16 cellular contexts compared by ENCODE assay signal in genomic region chr4:73205482-73205881, GRCh38. TPM values are rescaled to one million over a fixed set of nuclear protein-coding genes. Genes with fewer than 3 reads are reported as not detected.
A peak's percentile ranks its signal among the peaks of the same experiment; 100 is the strongest.
DNase-seq lines count a peak whose midpoint lies in the region; ATAC-seq, FAIRE-seq and TF ChIP-seq lines count a peak whose summit lies in the region.
"Had no signal": no experiment of that assay in that cellular context is flagged by ENCODE, and none has a peak within 500 bp of the region (broad histone marks: within the 10 kb centered on the region; RNA-seq: fewer than 3 reads in every experiment).

No MANE protein-coding gene starts in this region.

- H2AFZ ChIP-seq in keratinocyte (ENCODE audit: control insufficient read depth, low read length): no peak overlapping the region

- no peak overlapping the region for H3K4me2 ChIP-seq in keratinocyte (ENCODE audit: control insufficient read depth, extremely low read depth, insufficient read depth, low read depth, low read length)
- H3K4me2 ChIP-seq: BLaER1 treated with 17β-estradiol and CSF1 and Interleukin-3, amounts not matched to agents 10 nM and 100 nM had no signal

- H3K9me3 ChIP-seq in keratinocyte (ENCODE audit: control insufficient read depth, low read depth, low read length): no peaks in the 10 kb centered on the region

- H3K27me3 ChIP-seq in keratinocyte (ENCODE audit: control insufficient read depth, extremely low read depth, insufficient read depth, low read length): no peaks in the 10 kb centered on the region
- H3K27me3 ChIP-seq: BLaER1 treated with 17β-estradiol and CSF1 and Interleukin-3, amounts not matched to agents 10 nM and 100 nM had no signal

- peaks cover 9% of the 10 kb centered on the region for H3K4me1 ChIP-seq in keratinocyte (ENCODE audit: control insufficient read depth, extremely low read depth, insufficient read depth, low read length)

- H3K4me3 Mint-ChIP-seq in activated naive CD4-positive, alpha-beta T cell treated with anti-CD3 and anti-CD28 coated beads, Interleukin-2, amount 50 U/mL, for 24 hours: peak overlapping the region; percentile 33
- no peak overlapping the region for H3K4me3 Mint-ChIP-seq in WTC11
- H3K4me3 Mint-ChIP-seq: B cell; CD8-positive, alpha-beta T cell; H9 had no signal

- no peak overlapping the region for H3K4me3 ChIP-seq in keratinocyte (ENCODE audit: control insufficient read depth in 2 of 3, extremely low read depth in 1 of 3, insufficient read depth in 2 of 3, low read depth in 1 of 3, low read length in 3 of 3)

- CTCF ChIA-PET in WTC11 (lab: Charles Lee): no interaction called here

- H3K27ac Mint-ChIP-seq in activated naive CD4-positive, alpha-beta T cell treated with anti-CD3 and anti-CD28 coated beads, Interleukin-2, amount 50 U/mL, for 24 hours: no peak overlapping the region
- H3K27ac Mint-ChIP-seq in activated naive CD4-positive, alpha-beta T cell treated with anti-CD3 and anti-CD28 coated beads, Interleukin-2, amount 50 U/mL, for 72 hours: no peak overlapping the region
- H3K27ac Mint-ChIP-seq in WTC11: 0 out of 2 replicates have a peak overlapping the region, but pooled peaks have one; percentile 1
- H3K27ac Mint-ChIP-seq: B cell had no signal

- H3K27ac ChIP-seq in keratinocyte (ENCODE audit: control insufficient read depth, insufficient read depth, low read length): no peak overlapping the region
- H3K27ac ChIP-seq: BLaER1 treated with 17β-estradiol and CSF1 and Interleukin-3, amounts not matched to agents 10 nM and 100 nM had no signal

- H3K9me3 Mint-ChIP-seq in activated naive CD4-positive, alpha-beta T cell treated with anti-CD3 and anti-CD28 coated beads, Interleukin-2, amount 50 U/mL, for 24 hours: peaks cover 10% of the 10 kb centered on the region
- H3K9me3 Mint-ChIP-seq in activated naive CD4-positive, alpha-beta T cell treated with anti-CD3 and anti-CD28 coated beads, Interleukin-2, amount 50 U/mL, for 72 hours: peaks cover 4 to 14% of the 10 kb centered on the region in 2 donors
- peaks cover 3% of the 10 kb centered on the region; the same call in 1 of the 2 replicates for H3K9me3 Mint-ChIP-seq in WTC11

- no peaks in the 10 kb centered on the region for H3K36me3 ChIP-seq in keratinocyte (ENCODE audit: control insufficient read depth in 2 of 2, extremely low read depth in 1 of 2, insufficient read depth in 2 of 2, low read length in 2 of 2)

- dilution Hi-C loops in keratinocyte (cut with MboI; ENCODE audit: extremely low pct_ligation_motif_present, low sequenced_read_pairs): no loop called here

- peaks cover 34% of the 10 kb centered on the region for H3K36me3 Mint-ChIP-seq in activated naive CD4-positive, alpha-beta T cell treated with anti-CD3 and anti-CD28 coated beads, Interleukin-2, amount 50 U/mL, for 24 hours
- peaks cover 22 to 54% of the 10 kb centered on the region in 2 donors for H3K36me3 Mint-ChIP-seq in activated naive CD4-positive, alpha-beta T cell treated with anti-CD3 and anti-CD28 coated beads, Interleukin-2, amount 50 U/mL, for 72 hours
- no peaks in the 10 kb centered on the region for H3K36me3 Mint-ChIP-seq in WTC11

- H3K79me2 ChIP-seq in keratinocyte (ENCODE audit: control insufficient read depth, insufficient read depth, low read length): peaks cover 95% of the 10 kb centered on the region

- POLR2A ChIA-PET in WTC11 (lab: Charles Lee): no interaction called here

- ATAC-seq in activated naive CD4-positive, alpha-beta T cell treated with anti-CD3 and anti-CD28 coated beads, Interleukin-2, amount 50 U/mL, for 72 hours: no peak
- ATAC-seq in WTC11: no peak
- ATAC-seq: CD8-positive, alpha-beta T cell had no signal

- peaks cover 59% of the 10 kb centered on the region for H3K4me1 Mint-ChIP-seq in activated naive CD4-positive, alpha-beta T cell treated with anti-CD3 and anti-CD28 coated beads, Interleukin-2, amount 50 U/mL, for 24 hours
- H3K4me1 Mint-ChIP-seq in WTC11: peaks cover 31% of the 10 kb centered on the region

- H3K27me3 Mint-ChIP-seq in activated naive CD4-positive, alpha-beta T cell treated with anti-CD3 and anti-CD28 coated beads, Interleukin-2, amount 50 U/mL, for 24 hours: no peaks in the 10 kb centered on the region
- no peaks in the 10 kb centered on the region for H3K27me3 Mint-ChIP-seq in WTC11 (ENCODE audit: low read depth)
- H3K27me3 Mint-ChIP-seq: B cell had no signal

- no peaks in the 10 kb centered on the region for H3K9me1 ChIP-seq in keratinocyte (ENCODE audit: control insufficient read depth, extremely low read depth, insufficient read depth, low read length)

- DNase-seq in activated naive CD4-positive, alpha-beta T cell treated with anti-CD3 and anti-CD28 coated beads, Interleukin-2, amount 50 U/mL, for 72 hours (ENCODE audit: low spot score in 2 of 2): no peak
- DNase-seq in G401 (ENCODE audit: low spot score): peak; percentile 15
- no peak for DNase-seq in WTC11 (ENCODE audit: low spot score)
- no peak for DNase-seq in keratinocyte (ENCODE audit: low read depth, low spot score)
- no peak for DNase-seq in NCI-H1417 (lab: John Stamatoyannopoulos, UW)
- no peak for DNase-seq in GM10266 (ENCODE audit: extremely low spot score)
- DNase-seq: Calu3; CD8-positive, alpha-beta T cell; DMS79 treated with DMSO at 0.1 percent for 48 hours; H9 had no signal

- in situ Hi-C loops in G401 (cut with HindIII; ENCODE audit: low sequenced_read_pairs): no loop called here

- peaks cover 6% of the 10 kb centered on the region for H4K20me1 ChIP-seq in keratinocyte (ENCODE audit: control insufficient read depth, extremely low read depth, insufficient read depth, low read length)

- peak; percentile 41 for FAIRE-seq in keratinocyte (lab: Jason Lieb, UNC)
- FAIRE-seq: GM19239, H1, HTR-8/SVneo had no signal

- TF ChIP-seq CTCF in WTC11 (IDR thresholded peaks at IDR 0.05) (no peak), keratinocyte (optimal IDR thresholded peaks at IDR 0.05 in 1 of 3, IDR thresholded peaks at IDR 0.05 in 1 of 3, conservative IDR thresholded peaks at IDR 0.05 in 1 of 3; ENCODE audit: extremely low read depth in 1 of 3, insufficient read depth in 2 of 3, low read length in 3 of 3) (no peak), GM10266 (IDR thresholded peaks at IDR 0.05; ENCODE audit: control insufficient read depth, insufficient read depth, low read depth, missing control alignments) (no peak)

- no peak overlapping the region for H3K9ac ChIP-seq in keratinocyte (ENCODE audit: control insufficient read depth, extremely low read depth, insufficient read depth, low read length)
- H3K9ac ChIP-seq: BLaER1 treated with 17β-estradiol and CSF1 and Interleukin-3, amounts not matched to agents 10 nM and 100 nM had no signal

TF ChIP-seq in WTC11, 78 proteins besides CTCF, POLR2A, EP300 and RAD21 (continues in another document):
- TF ChIP-seq E2F5 (CRISPR knock-in tag; IDR thresholded peaks at IDR 0.05) (no peak), SP1 (CRISPR knock-in tag; conservative IDR thresholded peaks at IDR 0.05) (no peak), AFF4 (CRISPR knock-in tag; IDR thresholded peaks at IDR 0.05; ENCODE audit: borderline replicate concordance) (no peak), JAZF1 (CRISPR knock-in tag; IDR thresholded peaks at IDR 0.05) (no peak), MYBL2 (CRISPR knock-in tag; IDR thresholded peaks at IDR 0.05) (no peak)

RNA-seq across cellular contexts. Expression of gene ANKRD17, which starts 53.1 kb away (rescaled TPM):
- total RNA-seq in activated naive CD4-positive, alpha-beta T cell treated with anti-CD3 and anti-CD28 coated beads, Interleukin-2, amount 50 U/mL, for 72 hours: 10 to 100 TPM; 39.1 to 73.9 TPM
- 38.7 and 50.5 TPM in 2 replicates for total RNA-seq in G401 (2014; rRNA removed; shearing (Covaris generic))
- total RNA-seq in WTC11 (2021): 66.9 to 76.0 TPM (median 71.0 TPM) in 3 replicates
- polyA plus RNA-seq in keratinocyte: 51.5 to 53.4 TPM (median 53.0 TPM) in 3 replicates
- 169 TPM for polyA plus RNA-seq in keratinocyte (2011; ENCODE audit: low read depth)
- polyA plus RNA-seq in keratinocyte (2011; cell fraction: cytosol; rRNA removed): 25.8 and 42.9 TPM in 2 replicates
- 84.4 and 90.8 TPM in 2 replicates for polyA plus RNA-seq in keratinocyte (2011; cell fraction: nucleus; rRNA removed)
- 31.1 and 32.7 TPM in 2 replicates for polyA plus RNA-seq in keratinocyte (2012; ENCODE audit: low replicate concordance)
- 62.0 to 139 TPM (median 128 TPM) in 3 replicates for polyA minus RNA-seq in keratinocyte
- polyA minus RNA-seq in keratinocyte (2011; cell fraction: cytosol; rRNA and poly(A)+ RNA removed): 66.6 TPM
- 102 and 196 TPM in 2 replicates for polyA minus RNA-seq in keratinocyte (2011; cell fraction: nucleus; rRNA and poly(A)+ RNA removed)
